8 cellular contexts compared by ENCODE assay signal in the genomic region with DNA sequence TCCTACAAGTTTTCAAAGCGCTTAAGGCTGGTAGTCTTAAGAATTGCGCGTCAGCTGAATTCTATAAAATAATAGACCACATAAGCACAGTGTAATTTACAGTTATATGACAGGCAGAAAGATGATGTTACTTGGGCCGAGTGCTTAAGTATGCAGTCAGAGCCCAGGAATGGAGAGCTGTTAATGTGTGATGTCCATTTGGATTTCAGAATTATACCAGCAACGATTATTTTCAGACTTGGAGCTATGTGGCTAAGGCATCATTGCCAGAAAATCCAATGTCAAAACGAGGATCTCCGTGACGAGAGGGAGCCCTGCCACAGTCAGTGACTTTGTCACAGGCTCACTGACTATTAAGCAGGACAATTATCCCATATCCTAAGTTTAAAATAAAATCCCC. TPM values are rescaled to one million over a fixed set of nuclear protein-coding genes. Genes with fewer than 3 reads are reported as not detected.
DNase-seq lines count a peak whose midpoint lies in the region; ATAC-seq and TF ChIP-seq lines count a peak whose summit lies in the region.

No MANE protein-coding gene starts in this region.

- TF ChIP-seq CTCF in uterus (IDR thresholded peaks at IDR 0.05): no peak

- peak overlapping the region; percentile 82 for H3K27ac ChIP-seq in right cardiac atrium (ENCODE audit: low read length)
- H3K27ac ChIP-seq in uterus: peak overlapping the region; percentile 100

- H3K4me1 ChIP-seq in right cardiac atrium (ENCODE audit: control insufficient read depth, insufficient read depth, low read length): peaks cover 12% of the 10 kb centered on the region
- peaks cover 5 to 11% of the 10 kb centered on the region in 2 donors for H3K4me1 ChIP-seq in uterus

- intact Hi-C loops in right cardiac atrium (cut with DNase I): loop anchor here in 3 of 4 donors (5.0 to 10.0 kb wide), 4 partner anchors 80 to 312 kb away; no protein-coding TSS in a partner anchor
- intact Hi-C loops in Right ventricle myocardium superior (cut with DNase I): loop anchor here (5.0 to 10.0 kb wide), 3 partner anchors 75 to 312 kb away; no protein-coding TSS in a partner anchor
- intact Hi-C loops in uterus (cut with DNase I; ENCODE audit: low total_unique reads): no loop called here

- ATAC-seq in right cardiac atrium (no peak), Right ventricle myocardium superior (ENCODE audit: poor library complexity) (no peak)

- DNase-seq in right cardiac atrium (no peak), Right ventricle myocardium superior (no peak), cerebellar cortex (ENCODE audit: low spot score) (peak; percentile 65), myocyte (ENCODE audit: low read depth) (peak; percentile 51), uterus (no peak), cerebellar nuclear complex (lab: John Stamatoyannopoulos, UW) (no peak), NCI-H524 (lab: John Stamatoyannopoulos, UW) (no peak)
- no peak for DNase-seq in activated CD8-positive, alpha-beta memory T cell treated with anti-CD3 and anti-CD28 coated beads, Interleukin-2, amount 50 U/mL, for 48 hours

- H3K27me3 ChIP-seq in right cardiac atrium (ENCODE audit: control insufficient read depth, insufficient read depth) (no peaks in the 10 kb centered on the region), uterus (no peaks in the 10 kb centered on the region)

- peak overlapping the region; percentile 97 for H3K4me3 ChIP-seq in right cardiac atrium (ENCODE audit: low read length)
- H3K4me3 ChIP-seq in uterus: peak overlapping the region; percentile 65 to 87

- TF ChIP-seq POLR2A in uterus (IDR thresholded peaks at IDR 0.05): no peak

- 39% methylated on average over 8 of the region's 8 CpGs for WGBS in right cardiac atrium

- no peaks in the 10 kb centered on the region for H3K36me3 ChIP-seq in uterus

- H3K9me3 ChIP-seq in right cardiac atrium (ENCODE audit: control insufficient read depth, low read length) (no peaks in the 10 kb centered on the region), uterus (no peaks in the 10 kb centered on the region)

RNA-seq across cellular contexts. Expression of gene KLF7, which starts 3.4 kb away (rescaled TPM):
- total RNA-seq in right cardiac atrium (10 to 100 TPM; 18.2 to 35.6 (median 27.0) TPM), Right ventricle myocardium superior (19.2 TPM), myocyte (8.1 and 12.2 TPM in 2 replicates), uterus (10 to 100 TPM; 20.9 to 96.0 (median 39.4) TPM)
- polyA plus RNA-seq in right cardiac atrium: 6.0 TPM
- polyA plus RNA-seq in myocyte (2012): 11.5 TPM

Comparison
In these comparisons a context has a peak if more than half of its experiments do, and no peak if none do; other contexts are left out.
1. DNase-seq: peak in cerebellar cortex (single experiment) and myocyte (single experiment); none in right cardiac atrium (0 of 3), Right ventricle myocardium superior (single experiment), uterus (0 of 2), activated CD8-positive, alpha-beta memory T cell treated with anti-CD3 and anti-CD28 coated beads, Interleukin-2, amount 50 U/mL, for 48 hours (single experiment), cerebellar nuclear complex (0 of 2) and NCI-H524 (0 of 2).